Comparison of ENCODE assay signal across 8 cellular contexts in genomic region chr14:99684356-99684952, GRCh38. TPM values are rescaled to one million over a fixed set of nuclear protein-coding genes. Genes with fewer than 3 reads are reported as not detected.
DNase-seq lines count a peak whose midpoint lies in the region; ATAC-seq and TF ChIP-seq lines count a peak whose summit lies in the region.

No MANE protein-coding gene starts in this region.

- no peaks in the 10 kb centered on the region for H3K27me3 ChIP-seq in body of pancreas

- 5 to 11% methylated on average over 5 to 39 of the region's 51 CpGs for WGBS in body of pancreas, 2 donors

- peaks cover 8% of the 10 kb centered on the region for H3K4me1 Mint-ChIP-seq in activated naive CD8-positive, alpha-beta T cell treated with anti-CD3 and anti-CD28 coated beads, Interleukin-2, amount 10 ng/mL, durations not matched to agents 7 days and 5 days
- peaks cover 2% of the 10 kb centered on the region for H3K4me1 Mint-ChIP-seq in activated naive CD8-positive, alpha-beta T cell treated with anti-CD3 and anti-CD28 coated beads for 36 hours
- H3K4me1 Mint-ChIP-seq in naive B cell, result peaks cover 22 to 35% (median 34%) of the 10 kb centered on the region in 3 donors

- peaks cover 14% of the 10 kb centered on the region for H3K4me1 ChIP-seq in body of pancreas

- H3K4me3 ChIP-seq in body of pancreas, result peak overlapping the region; percentile 50 to 77

- POLR2A ChIA-PET in activated naive CD8-positive, alpha-beta T cell treated with anti-CD3 and anti-CD28 coated beads, Interleukin-2, amount 10 ng/mL, durations not matched to agents 7 days and 5 days (lab: Charles Lee), result interaction anchor here (0.6 to 0.9 kb wide), 3 partner anchors 12 to 94 kb away, joined by 3 read pairs; no protein-coding TSS in a partner anchor

- TF ChIP-seq CTCF in body of pancreas (IDR thresholded peaks at IDR 0.05), result no peak

- intact Hi-C loops in body of pancreas (cut with DNase I), result loop anchor here (5.0 kb wide), 1 partner anchor 203 kb away; no protein-coding TSS in a partner anchor

- H3K36me3 Mint-ChIP-seq in activated naive CD8-positive, alpha-beta T cell treated with anti-CD3 and anti-CD28 coated beads, Interleukin-2, amount 10 ng/mL, durations not matched to agents 7 days and 5 days, result no peaks in the 10 kb centered on the region
- no peaks in the 10 kb centered on the region for H3K36me3 Mint-ChIP-seq in activated naive CD8-positive, alpha-beta T cell treated with anti-CD3 and anti-CD28 coated beads for 36 hours
- H3K36me3 Mint-ChIP-seq in naive B cell, result peaks cover 0 to under 1% of the 10 kb centered on the region in 2 donors

- no peaks in the 10 kb centered on the region for H3K36me3 ChIP-seq in body of pancreas (replicated peaks in 1 of 2; ENCODE audit: insufficient read depth in 1 of 2, low read depth in 2 of 2)

- H3K27ac ChIP-seq in body of pancreas, result peak overlapping the region in 3 of 4 donors; percentile 41 to 67 (median 66)

- no peak overlapping the region for H3K27ac Mint-ChIP-seq in activated naive CD8-positive, alpha-beta T cell treated with anti-CD3 and anti-CD28 coated beads, Interleukin-2, amount 10 ng/mL, durations not matched to agents 7 days and 5 days
- H3K27ac Mint-ChIP-seq in activated naive CD8-positive, alpha-beta T cell treated with anti-CD3 and anti-CD28 coated beads for 36 hours, result no peak overlapping the region
- no peak overlapping the region for H3K27ac Mint-ChIP-seq in naive B cell

- DNase-seq in activated naive CD8-positive, alpha-beta T cell treated with anti-CD3 and anti-CD28 coated beads, Interleukin-2, amount 10 ng/mL, durations not matched to agents 7 days and 5 days, result no peak
- no peak for DNase-seq in activated naive CD8-positive, alpha-beta T cell treated with anti-CD3 and anti-CD28 coated beads for 36 hours
- peak in 1 of 4 donors; percentile 15 for DNase-seq in body of pancreas
- DNase-seq in naive B cell, result no peak
- DNase-seq in stimulated activated CD4-positive, alpha-beta T cell treated with anti-CD3 and anti-CD28 coated beads, Interleukin-15, amount 100 ng/mL, for 24 hours, result no peak
- no peak for DNase-seq in NOMO-1 treated with DMSO at 0.1 percent for 48 hours (lab: John Stamatoyannopoulos, UW; ENCODE audit: unreplicated experiment)

- H3K27me3 Mint-ChIP-seq in activated naive CD8-positive, alpha-beta T cell treated with anti-CD3 and anti-CD28 coated beads, Interleukin-2, amount 10 ng/mL, durations not matched to agents 7 days and 5 days, result peaks cover 37% of the 10 kb centered on the region
- H3K27me3 Mint-ChIP-seq in activated naive CD8-positive, alpha-beta T cell treated with anti-CD3 and anti-CD28 coated beads for 36 hours, result peaks cover 25% of the 10 kb centered on the region
- peaks cover 15 to 64% (median 47%) of the 10 kb centered on the region in 3 donors for H3K27me3 Mint-ChIP-seq in naive B cell

- ATAC-seq in activated naive CD8-positive, alpha-beta T cell treated with anti-CD3 and anti-CD28 coated beads, Interleukin-2, amount 10 ng/mL, durations not matched to agents 7 days and 5 days (ENCODE audit: low read depth), result peak; percentile 31
- ATAC-seq in HG03095 (IDR thresholded peaks at IDR 0.05; ENCODE audit: unreplicated experiment) (peak; percentile 24), body of pancreas (peak; percentile 30), naive B cell (ENCODE audit: low read depth in 2 of 2) (peak; percentile 24 to 29), GM19035 (IDR thresholded peaks at IDR 0.05; ENCODE audit: unreplicated experiment) (no peak)

- H3K9me3 Mint-ChIP-seq in activated naive CD8-positive, alpha-beta T cell treated with anti-CD3 and anti-CD28 coated beads, Interleukin-2, amount 10 ng/mL, durations not matched to agents 7 days and 5 days, result no peaks in the 10 kb centered on the region
- H3K9me3 Mint-ChIP-seq in activated naive CD8-positive, alpha-beta T cell treated with anti-CD3 and anti-CD28 coated beads for 36 hours, result no peaks in the 10 kb centered on the region
- peaks cover 0 to 1% (median 0%) of the 10 kb centered on the region in 7 donors for H3K9me3 Mint-ChIP-seq in naive B cell

- no peak for TF ChIP-seq POLR2A in body of pancreas (IDR thresholded peaks at IDR 0.05)

- no peaks in the 10 kb centered on the region for H3K9me3 ChIP-seq in body of pancreas

- no peak overlapping the region for H3K4me3 Mint-ChIP-seq in activated naive CD8-positive, alpha-beta T cell treated with anti-CD3 and anti-CD28 coated beads, Interleukin-2, amount 10 ng/mL, durations not matched to agents 7 days and 5 days
- H3K4me3 Mint-ChIP-seq in activated naive CD8-positive, alpha-beta T cell treated with anti-CD3 and anti-CD28 coated beads for 36 hours, result no peak overlapping the region
- peak overlapping the region in 3 of 8 donors; percentile 25 to 84 (median 78) for H3K4me3 Mint-ChIP-seq in naive B cell

RNA-seq across cellular contexts. Expression of gene CYP46A1, which starts 0.4 kb away (rescaled TPM):
- under 1 TPM; 0.26 to 0.33 TPM for total RNA-seq in activated naive CD8-positive, alpha-beta T cell treated with anti-CD3 and anti-CD28 coated beads, Interleukin-2, amount 10 ng/mL, durations not matched to agents 7 days and 5 days
- total RNA-seq in activated naive CD8-positive, alpha-beta T cell treated with anti-CD3 and anti-CD28 coated beads for 36 hours, result under 1 TPM; 0.16 to 0.18 TPM
- total RNA-seq in body of pancreas, result 1 to 10 TPM; 1.3 to 4.9 TPM
- polyA plus RNA-seq in naive B cell (ENCODE audit: low read depth in 6 of 6), result not detected

RNA-seq across cellular contexts. Expression of gene HHIPL1, which starts 39.5 kb away (rescaled TPM):
- total RNA-seq in activated naive CD8-positive, alpha-beta T cell treated with anti-CD3 and anti-CD28 coated beads, Interleukin-2, amount 10 ng/mL, durations not matched to agents 7 days and 5 days, result under 1 TPM; 0.17 TPM
- total RNA-seq in activated naive CD8-positive, alpha-beta T cell treated with anti-CD3 and anti-CD28 coated beads for 36 hours, result under 1 TPM in 1 of 2 experiments, not detected in 1; 0.02 TPM
- total RNA-seq in body of pancreas, result under 1 TPM; under 0.01 to 0.26 TPM
- under 1 TPM in 1 of 6 donors, not detected in 5; 0.13 TPM for polyA plus RNA-seq in naive B cell (ENCODE audit: low read depth in 6 of 6)
